18 cellular contexts compared by ENCODE assay signal in genomic region chr2:8144785-8145184, GRCh38.
DNase-seq lines count a peak whose midpoint lies in the region; ATAC-seq, FAIRE-seq and TF ChIP-seq lines count a peak whose summit lies in the region.
"Had no signal": no experiment of that assay in that cellular context is flagged by ENCODE, and none has a peak within 500 bp of the region (broad histone marks: within the 10 kb centered on the region; RNA-seq: fewer than 3 reads in every experiment).

No MANE protein-coding gene starts in this region.

- peaks cover 30% of the 10 kb centered on the region for H3K4me1 ChIP-seq in astrocyte (ENCODE audit: insufficient read depth, low read length)
- no peaks in the 10 kb centered on the region for H3K4me1 ChIP-seq in breast epithelium

- H3K36me3 ChIP-seq in astrocyte (ENCODE audit: insufficient read depth, low read length) (no peaks in the 10 kb centered on the region), breast epithelium (no peaks in the 10 kb centered on the region)
- H3K36me3 ChIP-seq: gastroesophageal sphincter had no signal

- ATAC-seq in activated CD4-positive, alpha-beta T cell treated with anti-CD3 and anti-CD28 coated beads for 36 hours = peak; percentile 34
- ATAC-seq in stimulated activated effector memory CD8-positive, alpha-beta T cell treated with anti-CD3 and anti-CD28 coated beads, Interleukin-12 subunit alpha, Interleukin-12 subunit beta, amount 100 ng/mL, for 72 hours = peak; percentile 48
- ATAC-seq: gastroesophageal sphincter; GM23338; natural killer cell treated with Interleukin-12 subunit alpha and Interleukin-12 subunit beta and Interleukin-15 and Interleukin-18, amount 100 ng/mL, for 72 hours had no signal

- peak overlapping the region; percentile 26 for H3K4me2 ChIP-seq in astrocyte (ENCODE audit: low read length)
- H3K4me2 ChIP-seq: GM23338 had no signal

- peaks cover 19% of the 10 kb centered on the region for H3K4me1 Mint-ChIP-seq in activated CD4-positive, alpha-beta T cell treated with anti-CD3 and anti-CD28 coated beads for 36 hours
- H3K4me1 Mint-ChIP-seq in astrocyte (ENCODE audit: low read depth, unreplicated experiment) = peaks cover 13% of the 10 kb centered on the region
- H3K4me1 Mint-ChIP-seq in stimulated activated effector memory CD8-positive, alpha-beta T cell treated with anti-CD3 and anti-CD28 coated beads, Interleukin-12 subunit alpha, Interleukin-12 subunit beta, amount 100 ng/mL, for 72 hours = peaks cover 27% of the 10 kb centered on the region
- H3K4me1 Mint-ChIP-seq: central memory CD8-positive, alpha-beta T cell; endodermal cell had no signal

- CTCF ChIA-PET in activated CD4-positive, alpha-beta T cell treated with anti-CD3 and anti-CD28 coated beads for 36 hours (lab: Charles Lee) = interaction anchor here (0.8 kb wide), 1 partner anchor 56 kb away, joined by 4 read pairs; no protein-coding TSS in a partner anchor

- no peaks in the 10 kb centered on the region for H4K20me1 ChIP-seq in astrocyte (ENCODE audit: insufficient read depth, low read length)

- H3K4me3 ChIP-seq in astrocyte (ENCODE audit: insufficient read depth, low read depth, low read length) (no peak overlapping the region), breast epithelium (no peak overlapping the region)
- H3K4me3 ChIP-seq: gastroesophageal sphincter, GM23338 had no signal

- H3K36me3 Mint-ChIP-seq in activated CD4-positive, alpha-beta T cell treated with anti-CD3 and anti-CD28 coated beads for 36 hours (ENCODE audit: low read depth) = no peaks in the 10 kb centered on the region
- no peaks in the 10 kb centered on the region for H3K36me3 Mint-ChIP-seq in astrocyte (ENCODE audit: low read depth, unreplicated experiment)
- H3K36me3 Mint-ChIP-seq in stimulated activated effector memory CD8-positive, alpha-beta T cell treated with anti-CD3 and anti-CD28 coated beads, Interleukin-12 subunit alpha, Interleukin-12 subunit beta, amount 100 ng/mL, for 72 hours = peaks cover 3% of the 10 kb centered on the region
- H3K36me3 Mint-ChIP-seq: activated naive CD8-positive, alpha-beta T cell had no signal

- DNase-seq in activated CD4-positive, alpha-beta T cell treated with anti-CD3 and anti-CD28 coated beads for 36 hours = no peak
- no peak for DNase-seq in activated CD4-positive, alpha-beta T cell treated with anti-CD3 and anti-CD28 coated beads for 4 hours
- DNase-seq in astrocyte (ENCODE audit: low read depth) (peak; percentile 85), glomerular visceral epithelial cell (ENCODE audit: extremely low spot score) (peak; percentile 13), breast epithelium (ENCODE audit: low spot score in 2 of 2) (no peak), activated gamma-delta T cell (lab: John Stamatoyannopoulos, UW) (no peak)
- DNase-seq in stimulated activated effector memory CD8-positive, alpha-beta T cell treated with anti-CD3 and anti-CD28 coated beads, Interleukin-12 subunit alpha, Interleukin-12 subunit beta, amount 100 ng/mL, for 72 hours (ENCODE audit: low spot score in 2 of 2) = no peak
- no peak for DNase-seq in activated CD8-positive, alpha-beta memory T cell treated with anti-CD3 and anti-CD28 coated beads, Interleukin-2, amount 50 U/mL, for 48 hours
- DNase-seq: CD4-positive, alpha-beta T cell; endodermal cell; NCI-H446; T1000 had no signal

- no peak for TF ChIP-seq POLR2A in breast epithelium (IDR thresholded peaks at IDR 0.05)

- H3K27ac ChIP-seq in astrocyte (ENCODE audit: low read depth, low read length) (peak overlapping the region; percentile 21), breast epithelium (no peak overlapping the region)
- H3K27ac ChIP-seq: 22Rv1, gastroesophageal sphincter had no signal

- H3K27ac Mint-ChIP-seq in activated CD4-positive, alpha-beta T cell treated with anti-CD3 and anti-CD28 coated beads for 36 hours = peak overlapping the region; percentile 16
- H3K27ac Mint-ChIP-seq in astrocyte (ENCODE audit: unreplicated experiment) = no peak overlapping the region
- no peak overlapping the region for H3K27ac Mint-ChIP-seq in stimulated activated effector memory CD8-positive, alpha-beta T cell treated with anti-CD3 and anti-CD28 coated beads, Interleukin-12 subunit alpha, Interleukin-12 subunit beta, amount 100 ng/mL, for 72 hours
- H3K27ac Mint-ChIP-seq: activated naive CD8-positive, alpha-beta T cell; CD4-positive, alpha-beta T cell; endodermal cell; GM23338 had no signal

- H2AFZ ChIP-seq in astrocyte (ENCODE audit: low read depth, low read length) = no peak overlapping the region

- no peaks in the 10 kb centered on the region for H3K9me3 Mint-ChIP-seq in activated CD4-positive, alpha-beta T cell treated with anti-CD3 and anti-CD28 coated beads for 36 hours (ENCODE audit: low read depth)
- no peaks in the 10 kb centered on the region for H3K9me3 Mint-ChIP-seq in astrocyte (ENCODE audit: unreplicated experiment)
- H3K9me3 Mint-ChIP-seq in stimulated activated effector memory CD8-positive, alpha-beta T cell treated with anti-CD3 and anti-CD28 coated beads, Interleukin-12 subunit alpha, Interleukin-12 subunit beta, amount 100 ng/mL, for 72 hours = peaks cover 4% of the 10 kb centered on the region
- H3K9me3 Mint-ChIP-seq: CD4-positive, alpha-beta T cell; central memory CD8-positive, alpha-beta T cell; endodermal cell; GM23338; natural killer cell treated with Interleukin-12 subunit alpha and Interleukin-12 subunit beta and Interleukin-15 and Interleukin-18, amount 100 ng/mL, for 72 hours had no signal

- H3K27me3 ChIP-seq in astrocyte (ENCODE audit: insufficient read depth, low read length) (no peaks in the 10 kb centered on the region), breast epithelium (no peaks in the 10 kb centered on the region)
- H3K27me3 ChIP-seq: gastroesophageal sphincter had no signal

- intact Hi-C loops in activated CD4-positive, alpha-beta T cell treated with anti-CD3 and anti-CD28 coated beads for 36 hours (cut with DNase I, micrococcal nuclease) = no loop called here
- intact Hi-C loops in breast epithelium (cut with DNase I; ENCODE audit: low total_unique reads) = no loop called here

- H3K79me2 ChIP-seq in astrocyte (ENCODE audit: insufficient read depth, low read length) = no peaks in the 10 kb centered on the region

- FAIRE-seq in astrocyte (lab: Jason Lieb, UNC) = peak; percentile 70

- no peak overlapping the region for H3K9ac ChIP-seq in astrocyte (ENCODE audit: low read length)

- H3K4me3 Mint-ChIP-seq in activated CD4-positive, alpha-beta T cell treated with anti-CD3 and anti-CD28 coated beads for 36 hours = no peak overlapping the region
- H3K4me3 Mint-ChIP-seq in astrocyte (ENCODE audit: unreplicated experiment) = no peak overlapping the region
- no peak overlapping the region for H3K4me3 Mint-ChIP-seq in stimulated activated effector memory CD8-positive, alpha-beta T cell treated with anti-CD3 and anti-CD28 coated beads, Interleukin-12 subunit alpha, Interleukin-12 subunit beta, amount 100 ng/mL, for 72 hours
- H3K4me3 Mint-ChIP-seq: activated naive CD8-positive, alpha-beta T cell; CD4-positive, alpha-beta T cell; central memory CD8-positive, alpha-beta T cell; endodermal cell; GM23338; natural killer cell treated with Interleukin-12 subunit alpha and Interleukin-12 subunit beta and Interleukin-15 and Interleukin-18, amount 100 ng/mL, for 72 hours had no signal

- peaks cover 2% of the 10 kb centered on the region for H3K27me3 Mint-ChIP-seq in activated CD4-positive, alpha-beta T cell treated with anti-CD3 and anti-CD28 coated beads for 36 hours
- H3K27me3 Mint-ChIP-seq in astrocyte (ENCODE audit: low read depth, unreplicated experiment) = peaks cover 2% of the 10 kb centered on the region
- H3K27me3 Mint-ChIP-seq: CD4-positive, alpha-beta T cell; central memory CD8-positive, alpha-beta T cell; natural killer cell treated with Interleukin-12 subunit alpha and Interleukin-12 subunit beta and Interleukin-15 and Interleukin-18, amount 100 ng/mL, for 72 hours had no signal

- TF ChIP-seq CTCF in astrocyte (IDR thresholded peaks at IDR 0.05; ENCODE audit: insufficient read depth, low read depth, low read length) (no peak), breast epithelium (IDR thresholded peaks at IDR 0.05) (no peak)

- POLR2A ChIA-PET in activated CD4-positive, alpha-beta T cell treated with anti-CD3 and anti-CD28 coated beads for 36 hours (lab: Charles Lee) = no interaction called here

- H3K9me3 ChIP-seq in astrocyte (ENCODE audit: insufficient read depth, low read depth, low read length) = no peaks in the 10 kb centered on the region
- H3K9me3 ChIP-seq in breast epithelium = no peaks in the 10 kb centered on the region
- H3K9me3 ChIP-seq: gastroesophageal sphincter had no signal

Comparison
In these comparisons a context has a peak if more than half of its experiments do, and no peak if none do; other contexts are left out.
1. DNase-seq: peak in astrocyte (single experiment) and glomerular visceral epithelial cell (single experiment); none in activated CD4-positive, alpha-beta T cell treated with anti-CD3 and anti-CD28 coated beads for 36 hours (single experiment), activated CD4-positive, alpha-beta T cell treated with anti-CD3 and anti-CD28 coated beads for 4 hours (0 of 2), stimulated activated effector memory CD8-positive, alpha-beta T cell treated with anti-CD3 and anti-CD28 coated beads, Interleukin-12 subunit alpha, Interleukin-12 subunit beta, amount 100 ng/mL, for 72 hours (0 of 2), breast epithelium (0 of 2), activated CD8-positive, alpha-beta memory T cell treated with anti-CD3 and anti-CD28 coated beads, Interleukin-2, amount 50 U/mL, for 48 hours (single experiment) and activated gamma-delta T cell (single experiment).